Comparison of ENCODE assay signal across 1 cellular context in the genomic region with DNA sequence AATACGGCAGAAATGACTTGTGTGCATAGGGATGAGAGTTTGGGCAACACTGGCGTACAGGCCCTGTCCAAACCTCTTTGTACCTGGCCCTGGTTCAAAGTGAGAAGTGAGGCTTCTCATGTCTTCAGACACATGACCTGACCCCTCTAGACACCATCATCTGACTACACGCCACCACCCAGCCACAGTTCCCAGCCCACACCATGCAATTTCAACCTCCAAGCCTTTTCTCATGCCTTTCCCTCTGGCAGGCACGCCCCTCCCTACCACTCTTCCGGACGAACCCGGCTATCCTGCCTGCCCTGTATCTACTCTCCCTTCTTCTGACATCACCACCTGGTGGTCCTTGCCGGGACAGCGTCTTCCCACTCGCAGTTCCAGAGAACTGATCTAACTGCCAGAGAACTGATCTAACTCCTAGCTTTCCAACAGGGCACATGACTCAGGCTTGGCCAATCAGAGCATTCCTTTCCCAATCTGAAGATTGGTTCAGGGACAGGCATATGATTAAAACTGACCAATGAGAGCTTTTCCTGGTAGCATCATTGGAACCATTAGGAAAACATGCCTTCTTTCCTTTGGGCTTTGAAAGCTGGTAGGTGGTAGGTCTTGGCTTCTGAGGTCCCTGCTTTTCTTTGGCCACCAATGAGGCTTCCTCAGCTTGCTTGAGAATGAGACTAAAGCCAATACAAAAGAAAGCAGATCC.
TF ChIP-seq lines count a peak whose summit lies in the region.

No MANE protein-coding gene starts in this region.

TF ChIP-seq in HepG2, 621 proteins besides CTCF, POLR2A, EP300 and RAD21 (continued from another document and continues in another):
- TF ChIP-seq, protein P1, sequence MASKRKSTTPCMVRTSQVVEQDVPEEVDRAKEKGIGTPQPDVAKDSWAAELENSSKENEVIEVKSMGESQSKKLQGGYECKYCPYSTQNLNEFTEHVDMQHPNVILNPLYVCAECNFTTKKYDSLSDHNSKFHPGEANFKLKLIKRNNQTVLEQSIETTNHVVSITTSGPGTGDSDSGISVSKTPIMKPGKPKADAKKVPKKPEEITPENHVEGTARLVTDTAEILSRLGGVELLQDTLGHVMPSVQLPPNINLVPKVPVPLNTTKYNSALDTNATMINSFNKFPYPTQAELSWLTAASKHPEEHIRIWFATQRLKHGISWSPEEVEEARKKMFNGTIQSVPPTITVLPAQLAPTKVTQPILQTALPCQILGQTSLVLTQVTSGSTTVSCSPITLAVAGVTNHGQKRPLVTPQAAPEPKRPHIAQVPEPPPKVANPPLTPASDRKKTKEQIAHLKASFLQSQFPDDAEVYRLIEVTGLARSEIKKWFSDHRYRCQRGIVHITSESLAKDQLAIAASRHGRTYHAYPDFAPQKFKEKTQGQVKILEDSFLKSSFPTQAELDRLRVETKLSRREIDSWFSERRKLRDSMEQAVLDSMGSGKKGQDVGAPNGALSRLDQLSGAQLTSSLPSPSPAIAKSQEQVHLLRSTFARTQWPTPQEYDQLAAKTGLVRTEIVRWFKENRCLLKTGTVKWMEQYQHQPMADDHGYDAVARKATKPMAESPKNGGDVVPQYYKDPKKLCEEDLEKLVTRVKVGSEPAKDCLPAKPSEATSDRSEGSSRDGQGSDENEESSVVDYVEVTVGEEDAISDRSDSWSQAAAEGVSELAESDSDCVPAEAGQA (IDR thresholded peaks at IDR 0.05; ENCODE audit: low read depth): no peak
- TF ChIP-seq, protein P1 (CRISPR knock-in tag; IDR thresholded peaks at IDR 0.05; ENCODE audit: borderline replicate concordance): no peak
- TF ChIP-seq, protein P2, sequence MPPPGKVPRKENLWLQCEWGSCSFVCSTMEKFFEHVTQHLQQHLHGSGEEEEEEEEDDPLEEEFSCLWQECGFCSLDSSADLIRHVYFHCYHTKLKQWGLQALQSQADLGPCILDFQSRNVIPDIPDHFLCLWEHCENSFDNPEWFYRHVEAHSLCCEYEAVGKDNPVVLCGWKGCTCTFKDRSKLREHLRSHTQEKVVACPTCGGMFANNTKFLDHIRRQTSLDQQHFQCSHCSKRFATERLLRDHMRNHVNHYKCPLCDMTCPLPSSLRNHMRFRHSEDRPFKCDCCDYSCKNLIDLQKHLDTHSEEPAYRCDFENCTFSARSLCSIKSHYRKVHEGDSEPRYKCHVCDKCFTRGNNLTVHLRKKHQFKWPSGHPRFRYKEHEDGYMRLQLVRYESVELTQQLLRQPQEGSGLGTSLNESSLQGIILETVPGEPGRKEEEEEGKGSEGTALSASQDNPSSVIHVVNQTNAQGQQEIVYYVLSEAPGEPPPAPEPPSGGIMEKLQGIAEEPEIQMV (CRISPR knock-in tag; IDR thresholded peaks at IDR 0.05; ENCODE audit: low read depth): no peak
- TF ChIP-seq, protein P3, sequence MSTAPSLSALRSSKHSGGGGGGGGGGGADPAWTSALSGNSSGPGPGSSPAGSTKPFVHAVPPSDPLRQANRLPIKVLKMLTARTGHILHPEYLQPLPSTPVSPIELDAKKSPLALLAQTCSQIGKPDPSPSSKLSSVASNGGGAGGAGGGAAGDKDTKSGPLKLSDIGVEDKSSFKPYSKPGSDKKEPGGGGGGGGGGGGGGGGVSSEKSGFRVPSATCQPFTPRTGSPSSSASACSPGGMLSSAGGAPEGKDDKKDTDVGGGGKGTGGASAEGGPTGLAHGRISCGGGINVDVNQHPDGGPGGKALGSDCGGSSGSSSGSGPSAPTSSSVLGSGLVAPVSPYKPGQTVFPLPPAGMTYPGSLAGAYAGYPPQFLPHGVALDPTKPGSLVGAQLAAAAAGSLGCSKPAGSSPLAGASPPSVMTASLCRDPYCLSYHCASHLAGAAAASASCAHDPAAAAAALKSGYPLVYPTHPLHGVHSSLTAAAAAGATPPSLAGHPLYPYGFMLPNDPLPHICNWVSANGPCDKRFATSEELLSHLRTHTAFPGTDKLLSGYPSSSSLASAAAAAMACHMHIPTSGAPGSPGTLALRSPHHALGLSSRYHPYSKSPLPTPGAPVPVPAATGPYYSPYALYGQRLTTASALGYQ (CRISPR knock-in tag; IDR thresholded peaks at IDR 0.05): no peak
- TF ChIP-seq ZNF589 (CRISPR knock-in tag; conservative IDR thresholded peaks at IDR 0.05) (no peak), ZNF839 (CRISPR knock-in tag; IDR thresholded peaks at IDR 0.05; ENCODE audit: borderline replicate concordance) (no peak), ZSCAN29 (CRISPR knock-in tag; conservative IDR thresholded peaks at IDR 0.05) (no peak), SMAD1 (CRISPR knock-in tag; IDR thresholded peaks at IDR 0.05; ENCODE audit: borderline replicate concordance, low read depth) (no peak), TCF12 (IDR thresholded peaks at IDR 0.05) (no peak), TCF12 (CRISPR knock-in tag; IDR thresholded peaks at IDR 0.05) (no peak), ZNF546 (CRISPR knock-in tag; conservative IDR thresholded peaks at IDR 0.05) (no peak), ZNF724P (CRISPR knock-in tag; IDR thresholded peaks at IDR 0.05; ENCODE audit: borderline replicate concordance) (0 out of 2 replicates have a peak, but pooled peaks have one; percentile 44), RBAK (CRISPR knock-in tag; IDR thresholded peaks at IDR 0.05) (no peak), NAIF1 (CRISPR knock-in tag; IDR thresholded peaks at IDR 0.05; ENCODE audit: borderline replicate concordance) (no peak), KMT2B (CRISPR knock-in tag; IDR thresholded peaks at IDR 0.05) (no peak), ZNF33B (CRISPR knock-in tag; IDR thresholded peaks at IDR 0.05) (0 out of 2 replicates have a peak, but pooled peaks have one; percentile 24), ZNF274 (CRISPR knock-in tag; IDR thresholded peaks at IDR 0.05) (peak; percentile 74; the same call in 1 of the 2 replicates), KAT7 (CRISPR knock-in tag; IDR thresholded peaks at IDR 0.05; ENCODE audit: borderline replicate concordance) (no peak), AGO2 (optimal IDR thresholded peaks at IDR 0.05; ENCODE audit: low read depth, low read length) (no peak)
- TF ChIP-seq, protein P4, sequence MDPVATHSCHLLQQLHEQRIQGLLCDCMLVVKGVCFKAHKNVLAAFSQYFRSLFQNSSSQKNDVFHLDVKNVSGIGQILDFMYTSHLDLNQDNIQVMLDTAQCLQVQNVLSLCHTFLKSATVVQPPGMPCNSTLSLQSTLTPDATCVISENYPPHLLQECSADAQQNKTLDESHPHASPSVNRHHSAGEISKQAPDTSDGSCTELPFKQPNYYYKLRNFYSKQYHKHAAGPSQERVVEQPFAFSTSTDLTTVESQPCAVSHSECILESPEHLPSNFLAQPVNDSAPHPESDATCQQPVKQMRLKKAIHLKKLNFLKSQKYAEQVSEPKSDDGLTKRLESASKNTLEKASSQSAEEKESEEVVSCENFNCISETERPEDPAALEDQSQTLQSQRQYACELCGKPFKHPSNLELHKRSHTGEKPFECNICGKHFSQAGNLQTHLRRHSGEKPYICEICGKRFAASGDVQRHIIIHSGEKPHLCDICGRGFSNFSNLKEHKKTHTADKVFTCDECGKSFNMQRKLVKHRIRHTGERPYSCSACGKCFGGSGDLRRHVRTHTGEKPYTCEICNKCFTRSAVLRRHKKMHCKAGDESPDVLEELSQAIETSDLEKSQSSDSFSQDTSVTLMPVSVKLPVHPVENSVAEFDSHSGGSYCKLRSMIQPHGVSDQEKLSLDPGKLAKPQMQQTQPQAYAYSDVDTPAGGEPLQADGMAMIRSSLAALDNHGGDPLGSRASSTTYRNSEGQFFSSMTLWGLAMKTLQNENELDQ (CRISPR knock-in tag; IDR thresholded peaks at IDR 0.05; ENCODE audit: borderline replicate concordance): no peak
- TF ChIP-seq, protein P5, sequence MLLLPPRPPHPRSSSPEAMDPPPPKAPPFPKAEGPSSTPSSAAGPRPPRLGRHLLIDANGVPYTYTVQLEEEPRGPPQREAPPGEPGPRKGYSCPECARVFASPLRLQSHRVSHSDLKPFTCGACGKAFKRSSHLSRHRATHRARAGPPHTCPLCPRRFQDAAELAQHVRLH (CRISPR knock-in tag; IDR thresholded peaks at IDR 0.05; ENCODE audit: borderline replicate concordance, low read depth): no peak
- TF ChIP-seq, protein P6, sequence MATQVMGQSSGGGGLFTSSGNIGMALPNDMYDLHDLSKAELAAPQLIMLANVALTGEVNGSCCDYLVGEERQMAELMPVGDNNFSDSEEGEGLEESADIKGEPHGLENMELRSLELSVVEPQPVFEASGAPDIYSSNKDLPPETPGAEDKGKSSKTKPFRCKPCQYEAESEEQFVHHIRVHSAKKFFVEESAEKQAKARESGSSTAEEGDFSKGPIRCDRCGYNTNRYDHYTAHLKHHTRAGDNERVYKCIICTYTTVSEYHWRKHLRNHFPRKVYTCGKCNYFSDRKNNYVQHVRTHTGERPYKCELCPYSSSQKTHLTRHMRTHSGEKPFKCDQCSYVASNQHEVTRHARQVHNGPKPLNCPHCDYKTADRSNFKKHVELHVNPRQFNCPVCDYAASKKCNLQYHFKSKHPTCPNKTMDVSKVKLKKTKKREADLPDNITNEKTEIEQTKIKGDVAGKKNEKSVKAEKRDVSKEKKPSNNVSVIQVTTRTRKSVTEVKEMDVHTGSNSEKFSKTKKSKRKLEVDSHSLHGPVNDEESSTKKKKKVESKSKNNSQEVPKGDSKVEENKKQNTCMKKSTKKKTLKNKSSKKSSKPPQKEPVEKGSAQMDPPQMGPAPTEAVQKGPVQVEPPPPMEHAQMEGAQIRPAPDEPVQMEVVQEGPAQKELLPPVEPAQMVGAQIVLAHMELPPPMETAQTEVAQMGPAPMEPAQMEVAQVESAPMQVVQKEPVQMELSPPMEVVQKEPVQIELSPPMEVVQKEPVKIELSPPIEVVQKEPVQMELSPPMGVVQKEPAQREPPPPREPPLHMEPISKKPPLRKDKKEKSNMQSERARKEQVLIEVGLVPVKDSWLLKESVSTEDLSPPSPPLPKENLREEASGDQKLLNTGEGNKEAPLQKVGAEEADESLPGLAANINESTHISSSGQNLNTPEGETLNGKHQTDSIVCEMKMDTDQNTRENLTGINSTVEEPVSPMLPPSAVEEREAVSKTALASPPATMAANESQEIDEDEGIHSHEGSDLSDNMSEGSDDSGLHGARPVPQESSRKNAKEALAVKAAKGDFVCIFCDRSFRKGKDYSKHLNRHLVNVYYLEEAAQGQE (IDR thresholded peaks at IDR 0.05; ENCODE audit: borderline replicate concordance in 1 of 2, low read depth in 1 of 2, low read length in 2 of 2): no peak
- TF ChIP-seq, protein P7, sequence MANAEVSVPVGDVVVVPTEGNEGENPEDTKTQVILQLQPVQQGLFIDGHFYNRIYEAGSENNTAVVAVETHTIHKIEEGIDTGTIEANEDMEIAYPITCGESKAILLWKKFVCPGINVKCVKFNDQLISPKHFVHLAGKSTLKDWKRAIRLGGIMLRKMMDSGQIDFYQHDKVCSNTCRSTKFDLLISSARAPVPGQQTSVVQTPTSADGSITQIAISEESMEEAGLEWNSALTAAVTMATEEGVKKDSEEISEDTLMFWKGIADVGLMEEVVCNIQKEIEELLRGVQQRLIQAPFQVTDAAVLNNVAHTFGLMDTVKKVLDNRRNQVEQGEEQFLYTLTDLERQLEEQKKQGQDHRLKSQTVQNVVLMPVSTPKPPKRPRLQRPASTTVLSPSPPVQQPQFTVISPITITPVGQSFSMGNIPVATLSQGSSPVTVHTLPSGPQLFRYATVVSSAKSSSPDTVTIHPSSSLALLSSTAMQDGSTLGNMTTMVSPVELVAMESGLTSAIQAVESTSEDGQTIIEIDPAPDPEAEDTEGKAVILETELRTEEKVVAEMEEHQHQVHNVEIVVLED (CRISPR knock-in tag; IDR thresholded peaks at IDR 0.05; ENCODE audit: borderline replicate concordance): peak; percentile 34; the same call in 1 of the 2 replicates
- TF ChIP-seq, protein P8, sequence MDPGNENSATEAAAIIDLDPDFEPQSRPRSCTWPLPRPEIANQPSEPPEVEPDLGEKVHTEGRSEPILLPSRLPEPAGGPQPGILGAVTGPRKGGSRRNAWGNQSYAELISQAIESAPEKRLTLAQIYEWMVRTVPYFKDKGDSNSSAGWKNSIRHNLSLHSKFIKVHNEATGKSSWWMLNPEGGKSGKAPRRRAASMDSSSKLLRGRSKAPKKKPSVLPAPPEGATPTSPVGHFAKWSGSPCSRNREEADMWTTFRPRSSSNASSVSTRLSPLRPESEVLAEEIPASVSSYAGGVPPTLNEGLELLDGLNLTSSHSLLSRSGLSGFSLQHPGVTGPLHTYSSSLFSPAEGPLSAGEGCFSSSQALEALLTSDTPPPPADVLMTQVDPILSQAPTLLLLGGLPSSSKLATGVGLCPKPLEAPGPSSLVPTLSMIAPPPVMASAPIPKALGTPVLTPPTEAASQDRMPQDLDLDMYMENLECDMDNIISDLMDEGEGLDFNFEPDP (CRISPR knock-in tag; conservative IDR thresholded peaks at IDR 0.05): no peak
- TF ChIP-seq, protein P9, sequence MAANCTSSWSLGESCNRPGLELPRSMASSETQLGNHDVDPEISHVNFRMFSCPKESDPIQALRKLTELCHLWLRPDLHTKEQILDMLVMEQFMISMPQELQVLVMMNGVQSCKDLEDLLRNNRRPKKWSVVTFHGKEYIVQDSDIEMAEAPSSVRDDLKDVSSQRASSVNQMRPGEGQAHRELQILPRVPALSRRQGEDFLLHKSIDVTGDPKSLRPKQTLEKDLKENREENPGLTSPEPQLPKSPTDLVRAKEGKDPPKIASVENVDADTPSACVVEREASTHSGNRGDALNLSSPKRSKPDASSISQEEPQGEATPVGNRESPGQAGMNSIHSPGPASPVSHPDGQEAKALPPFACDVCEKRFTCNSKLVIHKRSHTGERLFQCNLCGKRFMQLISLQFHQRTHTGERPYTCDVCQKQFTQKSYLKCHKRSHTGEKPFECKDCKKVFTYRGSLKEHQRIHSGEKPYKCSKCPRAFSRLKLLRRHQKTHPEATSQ (CRISPR knock-in tag; IDR thresholded peaks at IDR 0.05; ENCODE audit: borderline replicate concordance): no peak
- TF ChIP-seq, protein P10, sequence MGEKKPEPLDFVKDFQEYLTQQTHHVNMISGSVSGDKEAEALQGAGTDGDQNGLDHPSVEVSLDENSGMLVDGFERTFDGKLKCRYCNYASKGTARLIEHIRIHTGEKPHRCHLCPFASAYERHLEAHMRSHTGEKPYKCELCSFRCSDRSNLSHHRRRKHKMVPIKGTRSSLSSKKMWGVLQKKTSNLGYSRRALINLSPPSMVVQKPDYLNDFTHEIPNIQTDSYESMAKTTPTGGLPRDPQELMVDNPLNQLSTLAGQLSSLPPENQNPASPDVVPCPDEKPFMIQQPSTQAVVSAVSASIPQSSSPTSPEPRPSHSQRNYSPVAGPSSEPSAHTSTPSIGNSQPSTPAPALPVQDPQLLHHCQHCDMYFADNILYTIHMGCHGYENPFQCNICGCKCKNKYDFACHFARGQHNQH (CRISPR knock-in tag; IDR thresholded peaks at IDR 0.05): no peak
